11 cellular contexts compared by ENCODE assay signal in the genomic region with DNA sequence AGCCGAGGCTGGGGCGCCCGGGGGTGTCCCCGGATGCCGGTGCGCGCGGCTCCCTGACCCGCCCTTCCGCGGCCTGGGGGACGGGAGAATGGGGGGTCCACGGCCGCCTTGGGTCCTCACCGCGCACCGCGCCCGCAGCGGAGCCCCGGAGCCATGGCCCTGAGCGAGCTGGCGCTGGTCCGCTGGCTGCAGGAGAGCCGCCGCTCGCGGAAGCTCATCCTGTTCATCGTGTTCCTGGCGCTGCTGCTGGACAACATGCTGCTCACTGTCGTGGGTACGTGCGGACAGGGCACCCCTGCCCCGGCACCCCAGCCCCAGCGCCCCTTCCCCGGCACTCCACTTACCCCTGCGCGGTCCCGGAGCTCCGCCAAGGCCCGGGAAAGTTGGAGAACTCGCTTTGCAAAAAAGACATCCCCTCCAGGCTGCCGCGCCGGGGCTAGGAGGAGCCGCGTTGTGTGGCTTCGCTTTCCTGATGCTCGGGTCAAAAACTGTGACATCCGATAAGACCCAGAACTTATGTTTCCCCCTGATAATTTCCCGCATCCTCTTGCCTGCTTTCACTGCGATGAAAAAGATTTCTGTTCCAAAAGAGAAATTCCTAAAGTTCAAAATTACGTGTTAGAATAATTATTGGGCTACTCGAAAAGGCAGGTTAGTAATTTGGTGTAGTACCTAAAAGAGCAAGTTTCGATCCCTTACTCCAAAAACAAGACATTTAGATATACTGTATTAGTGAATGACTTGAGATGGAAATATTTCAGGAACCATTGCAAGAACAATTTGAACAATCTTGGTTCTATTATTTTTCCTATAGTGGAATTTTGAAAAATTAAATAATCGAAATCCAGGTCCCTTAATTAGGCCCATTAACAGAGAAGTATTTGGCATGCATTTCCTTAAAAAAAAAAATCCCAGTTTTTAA. TPM values are rescaled to one million over a fixed set of nuclear protein-coding genes. Genes with fewer than 3 reads are reported as not detected.
DNase-seq lines count a peak whose midpoint lies in the region; ATAC-seq, FAIRE-seq and TF ChIP-seq lines count a peak whose summit lies in the region.
"Had no signal": no experiment of that assay in that cellular context is flagged by ENCODE, and none has a peak within 500 bp of the region (broad histone marks: within the 10 kb centered on the region; RNA-seq: fewer than 3 reads in every experiment).

No MANE protein-coding gene starts in this region.

- H3K27me3 ChIP-seq in keratinocyte (ENCODE audit: control insufficient read depth, extremely low read depth, insufficient read depth, low read length) (peaks cover 67% of the 10 kb centered on the region), stomach (peaks cover 17 to 79% (median 32%) of the 10 kb centered on the region in 3 donors)

- H3K9me3 ChIP-seq in keratinocyte (ENCODE audit: control insufficient read depth, low read depth, low read length), result no peaks in the 10 kb centered on the region
- no peaks in the 10 kb centered on the region for H3K9me3 ChIP-seq in stomach

- no peak for TF ChIP-seq POLR2A in stomach (IDR thresholded peaks at IDR 0.05)

- no peak for DNase-seq in activated naive CD4-positive, alpha-beta T cell treated with Interleukin-2 at 50 U/mL for 16 hours
- DNase-seq in keratinocyte (ENCODE audit: low read depth, low spot score), result no peak
- DNase-seq in stomach, result no peak
- DNase-seq in middle frontal gyrus (ENCODE audit: extremely low spot score, low spot score), result no peak
- DNase-seq: SHP77 treated with DMSO at 0.1 percent for 48 hours had no signal

- peak overlapping the region; percentile 10 for H3K4me2 ChIP-seq in keratinocyte (ENCODE audit: control insufficient read depth, extremely low read depth, insufficient read depth, low read depth, low read length)

- no peak overlapping the region for H3K9ac ChIP-seq in keratinocyte (ENCODE audit: control insufficient read depth, extremely low read depth, insufficient read depth, low read length)

- intact Hi-C loops in stomach (cut with DNase I; ENCODE audit: low total_unique reads), result no loop called here

- H3K27ac Mint-ChIP-seq in activated naive CD4-positive, alpha-beta T cell treated with anti-CD3 and anti-CD28 coated beads, Interleukin-2, amount 50 U/mL, for 24 hours, result no peak overlapping the region
- H3K27ac Mint-ChIP-seq in activated T-helper 17 cell treated with anti-CD3 and anti-CD28 coated beads, Interleukin-2, amount 50 U/mL, for 72 hours, result no peak overlapping the region

- TF ChIP-seq CTCF in keratinocyte (optimal IDR thresholded peaks at IDR 0.05 in 1 of 3, IDR thresholded peaks at IDR 0.05 in 1 of 3, conservative IDR thresholded peaks at IDR 0.05 in 1 of 3; ENCODE audit: extremely low read depth in 1 of 3, insufficient read depth in 2 of 3, low read length in 3 of 3) (no peak), stomach (IDR thresholded peaks at IDR 0.05) (no peak)

- H3K36me3 Mint-ChIP-seq in activated naive CD4-positive, alpha-beta T cell treated with anti-CD3 and anti-CD28 coated beads, Interleukin-2, amount 50 U/mL, for 24 hours, result no peaks in the 10 kb centered on the region
- no peaks in the 10 kb centered on the region for H3K36me3 Mint-ChIP-seq in activated T-helper 17 cell treated with anti-CD3 and anti-CD28 coated beads, Interleukin-2, amount 50 U/mL, for 72 hours (ENCODE audit: low read depth)

- peak overlapping the region; percentile 54 for H3K4me3 Mint-ChIP-seq in activated naive CD4-positive, alpha-beta T cell treated with anti-CD3 and anti-CD28 coated beads, Interleukin-2, amount 50 U/mL, for 24 hours
- H3K4me3 Mint-ChIP-seq in activated T-helper 17 cell treated with anti-CD3 and anti-CD28 coated beads, Interleukin-2, amount 50 U/mL, for 72 hours, result peak overlapping the region; percentile 39

- H3K9me1 ChIP-seq in keratinocyte (ENCODE audit: control insufficient read depth, extremely low read depth, insufficient read depth, low read length), result no peaks in the 10 kb centered on the region

- TF ChIP-seq EP300 in stomach (IDR thresholded peaks at IDR 0.05), result no peak

- FAIRE-seq in keratinocyte (lab: Jason Lieb, UNC), result no peak

- H3K4me3 ChIP-seq in keratinocyte (ENCODE audit: control insufficient read depth in 2 of 3, extremely low read depth in 1 of 3, insufficient read depth in 2 of 3, low read depth in 1 of 3, low read length in 3 of 3) (no peak overlapping the region), stomach (peak overlapping the region; percentile 31 to 44 (median 38))

- H3K79me2 ChIP-seq in keratinocyte (ENCODE audit: control insufficient read depth, insufficient read depth, low read length), result no peaks in the 10 kb centered on the region

- 6 to 14% (median 8%) methylated on average over 23 to 56 of the region's 56 CpGs for WGBS in stomach, 5 donors

- H3K4me1 ChIP-seq in keratinocyte (ENCODE audit: control insufficient read depth, extremely low read depth, insufficient read depth, low read length) (no peaks in the 10 kb centered on the region), stomach (peaks cover 10 to 16% (median 15%) of the 10 kb centered on the region in 4 donors)

- H3K27ac ChIP-seq in keratinocyte (ENCODE audit: control insufficient read depth, insufficient read depth, low read length) (no peak overlapping the region), stomach (peak overlapping the region in 4 of 5 donors; percentile 15 to 67 (median 36))

- peaks cover 23% of the 10 kb centered on the region for H3K27me3 Mint-ChIP-seq in activated naive CD4-positive, alpha-beta T cell treated with anti-CD3 and anti-CD28 coated beads, Interleukin-2, amount 50 U/mL, for 24 hours
- H3K27me3 Mint-ChIP-seq in activated T-helper 17 cell treated with anti-CD3 and anti-CD28 coated beads, Interleukin-2, amount 50 U/mL, for 72 hours, result peaks cover 35% of the 10 kb centered on the region

- H4K20me1 ChIP-seq in keratinocyte (ENCODE audit: control insufficient read depth, extremely low read depth, insufficient read depth, low read length), result no peaks in the 10 kb centered on the region

- no peaks in the 10 kb centered on the region for H3K9me3 Mint-ChIP-seq in activated naive CD4-positive, alpha-beta T cell treated with anti-CD3 and anti-CD28 coated beads, Interleukin-2, amount 50 U/mL, for 24 hours
- no peaks in the 10 kb centered on the region for H3K9me3 Mint-ChIP-seq in activated T-helper 17 cell treated with anti-CD3 and anti-CD28 coated beads, Interleukin-2, amount 50 U/mL, for 72 hours

- H3K36me3 ChIP-seq in keratinocyte (ENCODE audit: control insufficient read depth in 2 of 2, extremely low read depth in 1 of 2, insufficient read depth in 2 of 2, low read length in 2 of 2) (no peaks in the 10 kb centered on the region), stomach (no peaks in the 10 kb centered on the region)

- H3K4me1 Mint-ChIP-seq in activated naive CD4-positive, alpha-beta T cell treated with anti-CD3 and anti-CD28 coated beads, Interleukin-2, amount 50 U/mL, for 24 hours, result peaks cover 7% of the 10 kb centered on the region
- peaks cover 4% of the 10 kb centered on the region for H3K4me1 Mint-ChIP-seq in activated T-helper 17 cell treated with anti-CD3 and anti-CD28 coated beads, Interleukin-2, amount 50 U/mL, for 72 hours

- H2AFZ ChIP-seq in keratinocyte (ENCODE audit: control insufficient read depth, low read length), result no peak overlapping the region

- dilution Hi-C loops in keratinocyte (cut with MboI; ENCODE audit: extremely low pct_ligation_motif_present, low sequenced_read_pairs), result no loop called here

- no peak for ATAC-seq in activated T-helper 17 cell treated with anti-CD3 and anti-CD28 coated beads, Interleukin-2, amount 50 U/mL, for 72 hours (replicated peaks)
- no peak for ATAC-seq in GM21529 (IDR thresholded peaks at IDR 0.05; ENCODE audit: unreplicated experiment)
- ATAC-seq in HG03378 (IDR thresholded peaks at IDR 0.05; ENCODE audit: unreplicated experiment), result no peak

RNA-seq across cellular contexts. Expression of gene SLC18A2, which starts 0.9 kb away (rescaled TPM):
- under 1 TPM in 1 of 2 donors, not detected in 1; 0.05 TPM for total RNA-seq in activated T-helper 17 cell treated with anti-CD3 and anti-CD28 coated beads, Interleukin-2, amount 50 U/mL, for 72 hours
- polyA plus RNA-seq in keratinocyte (not detected in 3 replicates), stomach (1 to 10 TPM in 2 of 3 donors, under 1 TPM in 1; 0.43 to 1.2 (median 1.1) TPM)
- not detected for polyA plus RNA-seq in keratinocyte (2011; ENCODE audit: low read depth)
- polyA plus RNA-seq in keratinocyte (2011; cell fraction: cytosol; rRNA removed), result not detected in 2 replicates
- polyA plus RNA-seq in keratinocyte (2011; cell fraction: nucleus; rRNA removed), result not detected in 2 replicates
- not detected in 2 replicates for polyA plus RNA-seq in keratinocyte (2012; ENCODE audit: low replicate concordance)
- not detected in 3 replicates for polyA minus RNA-seq in keratinocyte
- not detected for polyA minus RNA-seq in keratinocyte (2011; cell fraction: cytosol; rRNA and poly(A)+ RNA removed)
- polyA minus RNA-seq in keratinocyte (2011; cell fraction: nucleus; rRNA and poly(A)+ RNA removed), result not detected in 2 replicates
- 10 to 100 TPM in 1 of 5 donors, 1 to 10 TPM in 3, not detected in 1; 2.3 to 49.6 (median 6.8) TPM for total RNA-seq in stomach
- total RNA-seq: HT-29 had no signal

RNA-seq across cellular contexts. Expression of gene KCNK18, which starts 44.5 kb away (rescaled TPM):
- not detected for total RNA-seq in activated T-helper 17 cell treated with anti-CD3 and anti-CD28 coated beads, Interleukin-2, amount 50 U/mL, for 72 hours
- polyA plus RNA-seq in keratinocyte (not detected in 3 replicates), stomach (not detected)
- not detected for polyA plus RNA-seq in keratinocyte (2011; ENCODE audit: low read depth)
- not detected in 2 replicates for polyA plus RNA-seq in keratinocyte (2011; cell fraction: cytosol; rRNA removed)
- polyA plus RNA-seq in keratinocyte (2011; cell fraction: nucleus; rRNA removed), result not detected in 2 replicates
- polyA plus RNA-seq in keratinocyte (2012; ENCODE audit: low replicate concordance), result not detected in 2 replicates
- not detected in 3 replicates for polyA minus RNA-seq in keratinocyte
- polyA minus RNA-seq in keratinocyte (2011; cell fraction: cytosol; rRNA and poly(A)+ RNA removed), result not detected
- polyA minus RNA-seq in keratinocyte (2011; cell fraction: nucleus; rRNA and poly(A)+ RNA removed), result not detected in 2 replicates
- total RNA-seq in stomach, result not detected
- total RNA-seq: HT-29, mucosa of gallbladder had no signal

Comparison
In these comparisons a context has a peak if more than half of its experiments do, and no peak if none do; other contexts are left out.
1. H3K4me3 ChIP-seq: peak in stomach (4 of 4); none in keratinocyte (0 of 3).